In genomic region chr19:52518646-52519045, GRCh38 we compare ENCODE assay signal across 16 cellular contexts. TPM values are rescaled to one million over a fixed set of nuclear protein-coding genes. Genes with fewer than 3 reads are reported as not detected.
DNase-seq lines count a peak whose midpoint lies in the region; ATAC-seq and TF ChIP-seq lines count a peak whose summit lies in the region.
"Had no signal": no experiment of that assay in that cellular context is flagged by ENCODE, and none has a peak within 500 bp of the region (broad histone marks: within the 10 kb centered on the region; RNA-seq: fewer than 3 reads in every experiment).

No MANE protein-coding gene starts in this region.

- no peaks in the 10 kb centered on the region for H3K9me3 ChIP-seq in endodermal cell (ENCODE audit: control insufficient read depth, low read length)

- no peak overlapping the region for H3K4me3 ChIP-seq in endodermal cell (ENCODE audit: low read length)
- H3K4me3 ChIP-seq: A549, BLaER1, GM12878 had no signal

- ATAC-seq in activated T-cell treated with anti-CD3 and anti-CD28 coated beads, Interleukin-2, amount 50 U/mL, for 72 hours (replicated peaks in 1 of 2), result peak; percentile 22 to 23
- no peak for ATAC-seq in activated T-cell treated with anti-CD3 and anti-CD28 coated beads, Interleukin-2, amount 50 U/mL, for 4 hours
- no peak for ATAC-seq in stimulated activated naive CD8-positive, alpha-beta T cell treated with anti-CD3 and anti-CD28 coated beads, Interleukin-15, amount 100 ng/mL, for 72 hours
- no peak for ATAC-seq in T-cell (replicated peaks in 1 of 4)
- ATAC-seq: A549; CD8-positive, alpha-beta T cell; GM12878 had no signal

- 50 to 91% methylated on average over 1 to 2 of the region's 2 CpGs for WGBS in endodermal cell (ENCODE audit: insufficient coverage in 1 of 2, insufficient read length in 1 of 2), 2 experiments

- CTCF ChIA-PET in T-cell (lab: Charles Lee), result no interaction called here

- peaks cover 7% of the 10 kb centered on the region for H3K4me1 Mint-ChIP-seq in activated T-cell treated with anti-CD3 and anti-CD28 coated beads, Interleukin-2, amount 50 U/mL, for 72 hours (ENCODE audit: low read depth)
- H3K4me1 Mint-ChIP-seq in activated T-cell treated with anti-CD3 and anti-CD28 coated beads, Interleukin-2, amount 50 U/mL, for 4 hours (ENCODE audit: low read depth), result no peaks in the 10 kb centered on the region
- peaks cover 59% of the 10 kb centered on the region for H3K4me1 Mint-ChIP-seq in endodermal cell
- peaks cover 50% of the 10 kb centered on the region for H3K4me1 Mint-ChIP-seq in progenitor cell of endocrine pancreas (ENCODE audit: low read depth)
- peaks cover 4% of the 10 kb centered on the region for H3K4me1 Mint-ChIP-seq in stimulated activated naive CD8-positive, alpha-beta T cell treated with anti-CD3 and anti-CD28 coated beads, Interleukin-15, amount 100 ng/mL, for 72 hours
- H3K4me1 Mint-ChIP-seq in T-cell, result no peaks in the 10 kb centered on the region
- H3K4me1 Mint-ChIP-seq: CD14-positive monocyte had no signal

- H3K27ac Mint-ChIP-seq in activated T-cell treated with anti-CD3 and anti-CD28 coated beads, Interleukin-2, amount 50 U/mL, for 72 hours, result no peak overlapping the region
- H3K27ac Mint-ChIP-seq in endodermal cell (peak overlapping the region; percentile 82), progenitor cell of endocrine pancreas (peak overlapping the region; percentile 94), T-cell (no peak overlapping the region)
- H3K27ac Mint-ChIP-seq in stimulated activated naive CD8-positive, alpha-beta T cell treated with anti-CD3 and anti-CD28 coated beads, Interleukin-15, amount 100 ng/mL, for 72 hours, result no peak overlapping the region
- H3K27ac Mint-ChIP-seq: CD14-positive monocyte; CD8-positive, alpha-beta T cell had no signal

- TF ChIP-seq CTCF in endodermal cell (conservative IDR thresholded peaks at IDR 0.05) (no peak), progenitor cell of endocrine pancreas (IDR thresholded peaks at IDR 0.05; ENCODE audit: unreplicated experiment) (no peak)

- no peaks in the 10 kb centered on the region for H3K36me3 ChIP-seq in endodermal cell (ENCODE audit: control insufficient read depth, insufficient read depth, low read length)
- H3K36me3 ChIP-seq: BLaER1 had no signal

- peaks cover 19 to 23% of the 10 kb centered on the region in 2 donors for H3K36me3 Mint-ChIP-seq in activated T-cell treated with anti-CD3 and anti-CD28 coated beads, Interleukin-2, amount 50 U/mL, for 72 hours (ENCODE audit: insufficient read depth in 2 of 2)
- peaks cover 3% of the 10 kb centered on the region for H3K36me3 Mint-ChIP-seq in activated T-cell treated with anti-CD3 and anti-CD28 coated beads, Interleukin-2, amount 50 U/mL, for 4 hours (ENCODE audit: insufficient read depth)
- H3K36me3 Mint-ChIP-seq in endodermal cell (ENCODE audit: low read depth) (peaks cover 25% of the 10 kb centered on the region), progenitor cell of endocrine pancreas (ENCODE audit: insufficient read depth) (peaks cover 3% of the 10 kb centered on the region), T-cell (peaks cover 19% of the 10 kb centered on the region)
- H3K36me3 Mint-ChIP-seq: CD14-positive monocyte had no signal

- POLR2A ChIA-PET in T-cell (lab: Charles Lee), result no interaction called here

- no peak overlapping the region for H3K9ac ChIP-seq in endodermal cell (ENCODE audit: extremely low read depth, low read length, poor library complexity, severe bottlenecking)
- H3K9ac ChIP-seq: BLaER1 had no signal

- no peaks in the 10 kb centered on the region for H3K27me3 ChIP-seq in endodermal cell (ENCODE audit: control insufficient read depth, insufficient read depth, low read length, poor library complexity, severe bottlenecking)
- H3K27me3 ChIP-seq: BLaER1 had no signal

- peaks cover 9 to 22% of the 10 kb centered on the region in 2 donors for H3K9me3 Mint-ChIP-seq in activated T-cell treated with anti-CD3 and anti-CD28 coated beads, Interleukin-2, amount 50 U/mL, for 72 hours
- H3K9me3 Mint-ChIP-seq in activated T-cell treated with anti-CD3 and anti-CD28 coated beads, Interleukin-2, amount 50 U/mL, for 4 hours, result peaks cover 41% of the 10 kb centered on the region
- H3K9me3 Mint-ChIP-seq in endodermal cell (no peaks in the 10 kb centered on the region), progenitor cell of endocrine pancreas (ENCODE audit: low read depth) (no peaks in the 10 kb centered on the region), T-cell (peaks cover 10 to 55% (median 42%) of the 10 kb centered on the region in 3 donors)
- H3K9me3 Mint-ChIP-seq in stimulated activated naive CD8-positive, alpha-beta T cell treated with anti-CD3 and anti-CD28 coated beads, Interleukin-15, amount 100 ng/mL, for 72 hours, result peaks cover 24 to 87% of the 10 kb centered on the region in 2 donors

- no peak for DNase-seq in activated T-cell treated with anti-CD3 and anti-CD28 coated beads, Interleukin-2, amount 50 U/mL, for 72 hours
- DNase-seq in activated T-cell treated with anti-CD3 and anti-CD28 coated beads, Interleukin-2, amount 50 U/mL, for 4 hours, result no peak
- no peak for DNase-seq in endodermal cell
- DNase-seq in progenitor cell of endocrine pancreas (ENCODE audit: low spot score, unreplicated experiment), result no peak
- no peak for DNase-seq in stimulated activated naive CD8-positive, alpha-beta T cell treated with anti-CD3 and anti-CD28 coated beads, Interleukin-15, amount 100 ng/mL, for 72 hours
- DNase-seq in islet precursor cell, result no peak
- no peak for DNase-seq in T-cell
- DNase-seq: Calu3; CD8-positive, alpha-beta T cell; DMS79 treated with DMSO at 0.1 percent for 48 hours; H9 had no signal

- H3K4me3 Mint-ChIP-seq in activated T-cell treated with anti-CD3 and anti-CD28 coated beads, Interleukin-2, amount 50 U/mL, for 72 hours, result no peak overlapping the region
- no peak overlapping the region for H3K4me3 Mint-ChIP-seq in activated T-cell treated with anti-CD3 and anti-CD28 coated beads, Interleukin-2, amount 50 U/mL, for 4 hours
- H3K4me3 Mint-ChIP-seq in endodermal cell (no peak overlapping the region), progenitor cell of endocrine pancreas (ENCODE audit: low read depth) (peak overlapping the region; percentile 37), T-cell (no peak overlapping the region)
- H3K4me3 Mint-ChIP-seq in stimulated activated naive CD8-positive, alpha-beta T cell treated with anti-CD3 and anti-CD28 coated beads, Interleukin-15, amount 100 ng/mL, for 72 hours, result no peak overlapping the region
- H3K4me3 Mint-ChIP-seq: CD14-positive monocyte; CD8-positive, alpha-beta T cell; H9 had no signal

- H3K27ac ChIP-seq in endodermal cell (ENCODE audit: low read depth, low read length), result no peak overlapping the region
- H3K27ac ChIP-seq: 22Rv1, A549, BLaER1 had no signal

- H3K4me1 ChIP-seq in endodermal cell (ENCODE audit: control insufficient read depth, insufficient read depth, low read length), result no peaks in the 10 kb centered on the region
- H3K4me1 ChIP-seq: A549, BLaER1 had no signal

- no peaks in the 10 kb centered on the region for H3K27me3 Mint-ChIP-seq in activated T-cell treated with anti-CD3 and anti-CD28 coated beads, Interleukin-2, amount 50 U/mL, for 72 hours (ENCODE audit: low read depth)
- H3K27me3 Mint-ChIP-seq in activated T-cell treated with anti-CD3 and anti-CD28 coated beads, Interleukin-2, amount 50 U/mL, for 4 hours (ENCODE audit: low read depth), result no peaks in the 10 kb centered on the region
- H3K27me3 Mint-ChIP-seq in endodermal cell (ENCODE audit: insufficient read depth) (no peaks in the 10 kb centered on the region), progenitor cell of endocrine pancreas (no peaks in the 10 kb centered on the region), T-cell (peaks cover 7 to 10% of the 10 kb centered on the region in 2 donors)
- no peaks in the 10 kb centered on the region for H3K27me3 Mint-ChIP-seq in stimulated activated naive CD8-positive, alpha-beta T cell treated with anti-CD3 and anti-CD28 coated beads, Interleukin-15, amount 100 ng/mL, for 72 hours

RNA-seq across cellular contexts. Expression of gene ZNF808, which starts 8.8 kb away (rescaled TPM):
- total RNA-seq in activated T-cell treated with anti-CD3 and anti-CD28 coated beads, Interleukin-2, amount 50 U/mL, for 72 hours, result 10 to 100 TPM; 26.3 to 34.9 TPM
- 10 to 100 TPM; 12.1 to 12.7 (median 12.6) TPM for total RNA-seq in activated T-cell treated with anti-CD3 and anti-CD28 coated beads, Interleukin-2, amount 50 U/mL, for 4 hours
- total RNA-seq in endodermal cell (10 to 100 TPM; 52.4 to 61.6 TPM), progenitor cell of endocrine pancreas (38.6 and 41.6 TPM in 2 replicates), T-cell (10 to 100 TPM; 26.5 to 46.7 (median 41.3) TPM)
- polyA plus RNA-seq in endodermal cell (2013, experiment 1 of 2), result 6.0 TPM
- 6.5 TPM for polyA plus RNA-seq in endodermal cell (2013, experiment 2 of 2)
- total RNA-seq: Calu3 had no signal

RNA-seq across cellular contexts. Expression of gene ZNF701, which starts 51.4 kb away (rescaled TPM):
- total RNA-seq in activated T-cell treated with anti-CD3 and anti-CD28 coated beads, Interleukin-2, amount 50 U/mL, for 72 hours, result 10 to 100 TPM; 25.7 to 26.0 TPM
- total RNA-seq in activated T-cell treated with anti-CD3 and anti-CD28 coated beads, Interleukin-2, amount 50 U/mL, for 4 hours, result 10 to 100 TPM in 1 of 3 donors, 1 to 10 TPM in 2; 7.6 to 10.2 (median 8.3) TPM
- total RNA-seq in endodermal cell (10 to 100 TPM; 42.0 to 45.3 TPM), progenitor cell of endocrine pancreas (29.7 and 34.7 TPM in 2 replicates), T-cell (10 to 100 TPM; 18.5 to 39.4 (median 35.7) TPM)
- polyA plus RNA-seq in endodermal cell (2013, experiment 1 of 2), result 9.3 TPM
- 10.8 TPM for polyA plus RNA-seq in endodermal cell (2013, experiment 2 of 2)
- total RNA-seq: Calu3 had no signal

Comparison
In these comparisons a context has a peak if more than half of its experiments do, and no peak if none do; other contexts are left out.
1. ATAC-seq: peak in activated T-cell treated with anti-CD3 and anti-CD28 coated beads, Interleukin-2, amount 50 U/mL, for 72 hours (2 of 2); none in activated T-cell treated with anti-CD3 and anti-CD28 coated beads, Interleukin-2, amount 50 U/mL, for 4 hours (0 of 2), stimulated activated naive CD8-positive, alpha-beta T cell treated with anti-CD3 and anti-CD28 coated beads, Interleukin-15, amount 100 ng/mL, for 72 hours (single experiment) and T-cell (0 of 4).
2. H3K27ac Mint-ChIP-seq: peak in endodermal cell (single experiment) and progenitor cell of endocrine pancreas (single experiment); none in activated T-cell treated with anti-CD3 and anti-CD28 coated beads, Interleukin-2, amount 50 U/mL, for 72 hours (single experiment), stimulated activated naive CD8-positive, alpha-beta T cell treated with anti-CD3 and anti-CD28 coated beads, Interleukin-15, amount 100 ng/mL, for 72 hours (0 of 2) and T-cell (0 of 2).